In genomic region chr2:73451263-73451972, GRCh38 we compare ENCODE assay signal across 12 cellular contexts.
DNase-seq lines count a peak whose midpoint lies in the region; ATAC-seq, FAIRE-seq and TF ChIP-seq lines count a peak whose summit lies in the region.
"Had no signal": no experiment of that assay in that cellular context is flagged by ENCODE, and none has a peak within 500 bp of the region (broad histone marks: within the 10 kb centered on the region; RNA-seq: fewer than 3 reads in every experiment).

No MANE protein-coding gene starts in this region.

- H3K79me2 ChIP-seq in mesendoderm (ENCODE audit: control insufficient read depth, insufficient read depth, low read length), result no peaks in the 10 kb centered on the region

- DNase-seq in myocyte (ENCODE audit: low read depth) (peak; percentile 11), coronary artery (ENCODE audit: low spot score) (no peak), HTR-8/SVneo (ENCODE audit: insufficient read length, low spot score) (no peak), HEK293T (ENCODE audit: extremely low spot score) (no peak), mesendoderm (no peak)
- DNase-seq: activated CD8-positive, alpha-beta T cell treated with anti-CD3 and anti-CD28 coated beads for 36 hours; foreskin fibroblast had no signal

- H3K27me3 ChIP-seq in mesendoderm (ENCODE audit: insufficient read depth, low read length, poor library complexity), result no peaks in the 10 kb centered on the region

- no peak overlapping the region for H3K4me2 ChIP-seq in mesendoderm (ENCODE audit: low read length)
- H3K4me2 ChIP-seq: KMS-11 had no signal

- H3K4ac ChIP-seq in mesendoderm (ENCODE audit: low read depth, low read length), result no peak overlapping the region

- no peak overlapping the region for H3K27ac ChIP-seq in coronary artery
- no peak overlapping the region for H3K27ac ChIP-seq in mesendoderm (ENCODE audit: low read depth, low read length)
- H3K27ac ChIP-seq: KMS-11, RWPE1 had no signal

- peaks cover 2% of the 10 kb centered on the region for H3K36me3 ChIP-seq in mesendoderm (ENCODE audit: control insufficient read depth, insufficient read depth, low read length)

- no peak overlapping the region for H2BK15ac ChIP-seq in mesendoderm (replicated peaks; ENCODE audit: low read depth)

- no peaks in the 10 kb centered on the region for H3K79me1 ChIP-seq in mesendoderm (ENCODE audit: low read length)

- no peak overlapping the region for H3K23ac ChIP-seq in mesendoderm (ENCODE audit: low read length)

- no peak overlapping the region for H2AK5ac ChIP-seq in mesendoderm (ENCODE audit: low read length)

- WGBS in mesendoderm (ENCODE audit: extremely low coverage, insufficient coverage, low lambda C conversion rate), result no CpG with 5 or more reads among the region's 1 CpG

- no peak overlapping the region for H4K5ac ChIP-seq in mesendoderm (ENCODE audit: low read length)

- ATAC-seq in GM19043 (IDR thresholded peaks at IDR 0.05; ENCODE audit: low read depth, unreplicated experiment) (peak; percentile 97), HG02642 (IDR thresholded peaks at IDR 0.05; ENCODE audit: poor library complexity, unreplicated experiment) (peak; percentile 95), HG03558 (IDR thresholded peaks at IDR 0.05; ENCODE audit: extremely low read depth, unreplicated experiment) (peak; percentile 93)
- ATAC-seq: activated CD8-positive, alpha-beta T cell treated with anti-CD3 and anti-CD28 coated beads for 36 hours had no signal

- CTCF ChIA-PET in HEK293T (lab: Yijun Ruan, JAX), result interaction anchor here (1.2 kb wide), 1 partner anchor 884 kb away, joined by 4 read pairs; no protein-coding TSS in a partner anchor

- H3K9ac ChIP-seq in mesendoderm (ENCODE audit: low read length), result no peak overlapping the region
- H3K9ac ChIP-seq: KMS-11 had no signal

- no peak overlapping the region for H2BK120ac ChIP-seq in mesendoderm (ENCODE audit: low read depth, low read length)

- no peak overlapping the region for H3K4me3 ChIP-seq in coronary artery
- no peak overlapping the region for H3K4me3 ChIP-seq in mesendoderm (ENCODE audit: low read length)

- H4K8ac ChIP-seq in mesendoderm (ENCODE audit: low read depth, low read length), result no peak overlapping the region

- H3K56ac ChIP-seq in mesendoderm (ENCODE audit: low read length), result no peak overlapping the region

- H3K18ac ChIP-seq in mesendoderm (ENCODE audit: low read length), result no peak overlapping the region

- POLR2A ChIA-PET in HEK293T (lab: Yijun Ruan, JAX), result no interaction called here

- no peaks in the 10 kb centered on the region for H3K4me1 ChIP-seq in mesendoderm (ENCODE audit: control insufficient read depth, low read depth, low read length)

- no peak for FAIRE-seq in HTR-8/SVneo (lab: Jason Lieb, UNC)

- no peak overlapping the region for H2BK5ac ChIP-seq in mesendoderm (ENCODE audit: low read length)

- no peak for TF ChIP-seq CTCF in coronary artery (IDR thresholded peaks at IDR 0.05)

TF ChIP-seq in HEK293T, 16 proteins besides CTCF, POLR2A, EP300 and RAD21:
- TF ChIP-seq ELF4 (IDR thresholded peaks at IDR 0.05), result no peak
- TF ChIP-seq FOXA1 (IDR thresholded peaks at IDR 0.05), result no peak
- TF ChIP-seq SUZ12 (IDR thresholded peaks at IDR 0.05), result no peak
- no peak for TF ChIP-seq TARDBP (IDR thresholded peaks at IDR 0.05)
- TF ChIP-seq FOXM1 (IDR thresholded peaks at IDR 0.05; ENCODE audit: borderline replicate concordance), result no peak
TF ChIP-seq in HEK293T: peak in this region for 0.
